In the genomic region with DNA sequence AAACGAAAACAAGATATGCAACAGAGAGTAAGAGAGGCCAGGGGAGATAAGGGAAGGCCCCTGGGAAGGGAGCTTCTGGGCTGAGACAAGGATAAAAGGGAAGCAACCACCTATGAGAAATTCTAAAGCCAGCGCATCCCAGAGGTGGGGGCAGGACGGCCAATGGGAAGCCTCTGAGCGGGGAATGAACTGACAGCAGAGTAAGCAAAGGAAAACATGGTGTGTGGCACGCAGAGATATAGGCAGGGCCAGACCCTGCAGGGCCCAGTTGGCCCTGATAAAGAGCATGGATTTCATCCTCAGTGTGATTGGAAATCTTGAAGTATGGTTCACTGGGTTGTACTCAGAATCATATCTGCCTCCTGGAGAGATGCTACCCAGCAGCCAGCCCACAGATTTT, we compare ENCODE assay signal across 10 cellular contexts.
"Had no signal": no experiment of that assay in that cellular context is flagged by ENCODE, and none has a peak within 500 bp of the region (broad histone marks: within the 10 kb centered on the region; RNA-seq: fewer than 3 reads in every experiment).

No MANE protein-coding gene starts in this region.

- ATAC-seq: effector memory CD8-positive, alpha-beta T cell; gastroesophageal sphincter; left ventricle myocardium superior; pancreas had no signal

- H3K36me3 ChIP-seq: gastroesophageal sphincter, pancreas had no signal

- H3K9me3 ChIP-seq: gastroesophageal sphincter, pancreas had no signal

- H3K4me3 ChIP-seq: gastroesophageal sphincter, pancreas had no signal

- H3K27ac ChIP-seq: pancreas had no signal

- H3K4me1 ChIP-seq: pancreas had no signal

- DNase-seq: activated CD4-positive, alpha-beta T cell treated with anti-CD3 and anti-CD28 coated beads, Interleukin-2, amount 10 ng/mL, durations not matched to agents 7 days and 5 days; activated CD8-positive, alpha-beta memory T cell treated with anti-CD3 and anti-CD28 coated beads for 24 hours; effector memory CD8-positive, alpha-beta T cell; erythroblast; hippocampal formation; kidney glomerular epithelial cell; pancreas; stimulated activated CD4-positive, alpha-beta T cell treated with anti-CD3 and anti-CD28 coated beads, Interleukin-1b, Interleukin-23, amount 100 ng/mL, for 48 hours had no signal

- H3K27me3 ChIP-seq: gastroesophageal sphincter, pancreas had no signal
